ENCODE assay signal across 17 cellular contexts in the genomic region with DNA sequence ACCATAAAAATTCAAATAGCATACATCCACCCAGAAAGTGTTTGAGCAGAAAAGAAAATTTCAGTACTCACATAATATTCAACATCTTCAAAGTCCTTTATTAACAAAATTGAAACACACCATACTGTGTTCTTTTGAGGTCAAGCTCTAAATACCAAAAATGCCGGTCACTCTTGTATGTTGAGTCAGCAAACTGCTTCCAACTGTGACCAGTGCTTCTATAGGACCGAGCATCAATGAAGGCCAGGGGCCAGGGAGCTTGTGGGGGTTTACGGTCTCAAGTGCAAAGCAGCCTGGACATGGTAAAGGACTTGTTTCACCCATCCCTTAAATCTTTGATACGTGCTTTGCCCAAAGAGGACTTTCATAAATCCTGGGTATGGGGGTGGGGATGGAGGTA.
DNase-seq lines count a peak whose midpoint lies in the region; TF ChIP-seq lines count a peak whose summit lies in the region.
"Had no signal": no experiment of that assay in that cellular context is flagged by ENCODE, and none has a peak within 500 bp of the region (broad histone marks: within the 10 kb centered on the region; RNA-seq: fewer than 3 reads in every experiment).

No MANE protein-coding gene starts in this region.

- no peaks in the 10 kb centered on the region for H3K79me2 ChIP-seq in Karpas-422 (ENCODE audit: low read length)
- H3K79me2 ChIP-seq in H9 (ENCODE audit: insufficient read depth, low read length): no peaks in the 10 kb centered on the region

- H3K27ac Mint-ChIP-seq in H9: no peak overlapping the region
- H3K27ac Mint-ChIP-seq: activated naive CD4-positive, alpha-beta T cell treated with anti-CD3 and anti-CD28 coated beads, Interleukin-2, amount 50 U/mL, for 72 hours had no signal

- no peak for TF ChIP-seq POLR2A in esophagus squamous epithelium (IDR thresholded peaks at IDR 0.05)

- no peak overlapping the region for H2AK5ac ChIP-seq in H9 (ENCODE audit: insufficient read length, low read length)

- H3K36me3 Mint-ChIP-seq in H9 (ENCODE audit: insufficient read depth in 1 of 3, low read depth in 3 of 3): no peaks in the 10 kb centered on the region
- H3K36me3 Mint-ChIP-seq: activated naive CD4-positive, alpha-beta T cell treated with anti-CD3 and anti-CD28 coated beads, Interleukin-2, amount 50 U/mL, for 72 hours had no signal

- H3K27me3 ChIP-seq in esophagus squamous epithelium (peaks cover 0 to 21% (median 0%) of the 10 kb centered on the region in 4 donors), Karpas-422 (ENCODE audit: low read length) (no peaks in the 10 kb centered on the region), H9 (ENCODE audit: insufficient read depth, low read length) (no peaks in the 10 kb centered on the region)

- H3K23me2 ChIP-seq in H9 (ENCODE audit: insufficient read length, low read depth, low read length, poor library complexity, severe bottlenecking): no peaks in the 10 kb centered on the region

- no peak overlapping the region for H3K9ac ChIP-seq in Karpas-422 (ENCODE audit: low read length)
- no peak overlapping the region for H3K9ac ChIP-seq in H9 (ENCODE audit: extremely low read depth, insufficient read length, low read length)

- H2BK120ac ChIP-seq in H9 (ENCODE audit: low read depth, low read length, poor library complexity, severe bottlenecking): no peak overlapping the region

- no peaks in the 10 kb centered on the region for H3K4me1 ChIP-seq in esophagus squamous epithelium
- H3K4me1 ChIP-seq in Karpas-422 (ENCODE audit: low read length): peaks cover 11% of the 10 kb centered on the region
- H3K4me1 ChIP-seq in H9 (ENCODE audit: insufficient read depth, low read length): no peaks in the 10 kb centered on the region
- H3K4me1 ChIP-seq: A549 had no signal

- no peak overlapping the region for H3K4me3 Mint-ChIP-seq in H9

- H3K36me3 ChIP-seq in esophagus squamous epithelium (no peaks in the 10 kb centered on the region), Karpas-422 (ENCODE audit: insufficient read depth, low read length) (no peaks in the 10 kb centered on the region)
- H3K36me3 ChIP-seq: suprapubic skin had no signal

- peaks cover 1 to 9% of the 10 kb centered on the region in 2 experiments; a peak in 2 of 4 replicates for H3K4me1 Mint-ChIP-seq in H9

- H3K18ac ChIP-seq in H9 (ENCODE audit: insufficient read length, low read depth, low read length): no peak overlapping the region

- H2BK5ac ChIP-seq in H9 (ENCODE audit: insufficient read length, low read length): no peak overlapping the region

- H2BK20ac ChIP-seq in H9 (ENCODE audit: low read depth, low read length, poor library complexity, severe bottlenecking): no peak overlapping the region

- no peak overlapping the region for H3K4ac ChIP-seq in H9 (ENCODE audit: low read depth, low read length)

- no peaks in the 10 kb centered on the region; the same call in 1 of the 2 replicates for H3K27me3 Mint-ChIP-seq in H9 (ENCODE audit: low read depth)

- no peak overlapping the region for H2BK15ac ChIP-seq in H9 (ENCODE audit: low read depth, low read length)

- no peaks in the 10 kb centered on the region for H3K9me3 Mint-ChIP-seq in H9
- H3K9me3 Mint-ChIP-seq: activated naive CD4-positive, alpha-beta T cell treated with anti-CD3 and anti-CD28 coated beads, Interleukin-2, amount 50 U/mL, for 72 hours had no signal

- no peak overlapping the region for H4K91ac ChIP-seq in H9 (ENCODE audit: insufficient read length, low read depth, low read length)

- H4K20me1 ChIP-seq in Karpas-422 (ENCODE audit: insufficient read depth, low read depth, low read length): no peaks in the 10 kb centered on the region
- H4K20me1 ChIP-seq in H9 (ENCODE audit: control insufficient read depth, insufficient read depth, insufficient read length): no peaks in the 10 kb centered on the region

- H2AFZ ChIP-seq in Karpas-422 (ENCODE audit: low read length): no peak overlapping the region
- H2AFZ ChIP-seq in H9 (ENCODE audit: low read length): no peak overlapping the region

- no peak overlapping the region for H3K23ac ChIP-seq in H9 (ENCODE audit: insufficient read length, low read depth, low read length)

- no peak overlapping the region for H3T11ph ChIP-seq in H9 (ENCODE audit: low read length)

- in situ Hi-C loops in ACHN (cut with HindIII; ENCODE audit: low pct_ligation_motif_present, low pct_unique_long_range_greater_than_20kb, low sequenced_read_pairs): no loop called here
- in situ Hi-C loops in astrocyte of the spinal cord (cut with HindIII; ENCODE audit: low sequenced_read_pairs): no loop called here

- no peak overlapping the region for H3K56ac ChIP-seq in H9 (ENCODE audit: insufficient read length, low read depth, low read length)

- DNase-seq in ACHN: peak; percentile 79
- peak; percentile 87 for DNase-seq in HS-5 (ENCODE audit: low read depth)
- DNase-seq in astrocyte of the spinal cord (ENCODE audit: low read depth, low spot score): peak; percentile 89
- DNase-seq in iris pigment epithelial cell (ENCODE audit: low read depth): peak; percentile 64
- DNase-seq in esophagus squamous epithelium (lab: John Stamatoyannopoulos, UW): no peak
- DNase-seq in posterior cingulate gyrus: no peak
- no peak for DNase-seq in Karpas-422
- no peak for DNase-seq in H9
- DNase-seq: activated CD4-positive, CD25-positive, alpha-beta regulatory T cell; Calu3; NCI-H1436 treated with DMSO at 0.1 percent for 48 hours; NCI-H510A treated with DMSO at 0.1 percent for 48 hours; nucleus accumbens had no signal

- H4K8ac ChIP-seq in H9 (replicated peaks; ENCODE audit: insufficient read length, low read depth, low read length): no peak overlapping the region

- no peak overlapping the region for H3K14ac ChIP-seq in H9 (ENCODE audit: insufficient read depth, low read length)

- intact Hi-C loops in esophagus squamous epithelium (cut with DNase I): no loop called here
- intact Hi-C loops in posterior cingulate gyrus (cut with DNase I): no loop called here

- H3K4me3 ChIP-seq in astrocyte of the spinal cord (ENCODE audit: low read depth, low read length) (no peak overlapping the region), esophagus squamous epithelium (no peak overlapping the region), Karpas-422 (ENCODE audit: low read length) (no peak overlapping the region)
- H3K4me3 ChIP-seq: A549, suprapubic skin had no signal

- no peaks in the 10 kb centered on the region for H3K9me2 ChIP-seq in Karpas-422 (replicated peaks; ENCODE audit: insufficient read depth, low read length)

- no peak overlapping the region for H2BK12ac ChIP-seq in H9 (ENCODE audit: insufficient read length, low read depth, low read length)

- TF ChIP-seq CTCF in astrocyte of the spinal cord (IDR thresholded peaks at IDR 0.05; ENCODE audit: low read depth, low read length) (no peak), esophagus squamous epithelium (IDR thresholded peaks at IDR 0.05) (no peak), H9 (conservative IDR thresholded peaks at IDR 0.05) (no peak)

- H3K27ac ChIP-seq in esophagus squamous epithelium (no peak overlapping the region), Karpas-422 (ENCODE audit: low read length) (no peak overlapping the region), H9 (ENCODE audit: insufficient read length, low read depth, low read length) (no peak overlapping the region)
- H3K27ac ChIP-seq: A549, epithelial cell of prostate, suprapubic skin had no signal

- WGBS in esophagus squamous epithelium, 2 donors: 80 to 91% methylated on average over 4 of the region's 4 CpGs
- WGBS in H9 (ENCODE audit: extremely low coverage, insufficient read length, low lambda C conversion rate): no CpG with 5 or more reads among the region's 4 CpGs

- H3K4me2 ChIP-seq in Karpas-422 (ENCODE audit: low read depth, low read length, poor library complexity, severe bottlenecking) (no peak overlapping the region), H9 (ENCODE audit: insufficient read depth, insufficient read length, low read length) (no peak overlapping the region)
- H3K4me2 ChIP-seq: A549 had no signal

- no peaks in the 10 kb centered on the region for H3K79me1 ChIP-seq in H9 (ENCODE audit: insufficient read depth, low read depth, low read length, poor library complexity, severe bottlenecking)

- H4K5ac ChIP-seq in H9 (ENCODE audit: insufficient read length, low read depth, low read length): no peak overlapping the region

- H3K9me3 ChIP-seq in esophagus squamous epithelium (no peaks in the 10 kb centered on the region), Karpas-422 (ENCODE audit: low read length) (no peaks in the 10 kb centered on the region), H9 (ENCODE audit: control insufficient read depth, low read depth, low read length) (no peaks in the 10 kb centered on the region)
- H3K9me3 ChIP-seq: A549, suprapubic skin had no signal

Comparison
In these comparisons a context has a peak if more than half of its experiments do, and no peak if none do; other contexts are left out.
1. DNase-seq: peak in ACHN (single experiment), HS-5 (single experiment), astrocyte of the spinal cord (single experiment) and iris pigment epithelial cell (single experiment); none in esophagus squamous epithelium (single experiment), posterior cingulate gyrus (0 of 10), Karpas-422 (single experiment) and H9 (single experiment).